In genomic region chr6:90113389-90113788, GRCh38 we compare ENCODE assay signal across 2 cellular contexts.
TF ChIP-seq lines count a peak whose summit lies in the region.

No MANE protein-coding gene starts in this region.

TF ChIP-seq in SK-N-SH treated with all-trans-retinoic acid at 6 μM for 48 hours, 23 proteins besides CTCF, POLR2A, EP300 and RAD21 (continued from another document):
- TF ChIP-seq PATZ1 (CRISPR knock-in tag; IDR thresholded peaks at IDR 0.05; ENCODE audit: borderline replicate concordance) (no peak), ZNF8 (CRISPR knock-in tag; IDR thresholded peaks at IDR 0.05) (peak; percentile 99), SNAI2 (CRISPR knock-in tag; IDR thresholded peaks at IDR 0.05) (no peak)

TF ChIP-seq in SK-N-SH, 30 proteins besides CTCF, POLR2A, EP300 and RAD21 (continued from another document):
- TF ChIP-seq SMC3 (IDR thresholded peaks at IDR 0.05; ENCODE audit: low read depth, low read length) (no peak), REST (IDR thresholded peaks at IDR 0.05; ENCODE audit: low read depth, low read length) (no peak), TEAD4 (IDR thresholded peaks at IDR 0.05; ENCODE audit: borderline replicate concordance, insufficient read depth) (no peak), GABPA (IDR thresholded peaks at IDR 0.05; ENCODE audit: low read depth) (no peak), GATA2 (CRISPR knock-in tag; IDR thresholded peaks at IDR 0.05) (no peak), RFX5 (IDR thresholded peaks at IDR 0.05; ENCODE audit: low read length) (no peak), EZH2phosphoT487 (IDR thresholded peaks at IDR 0.05; ENCODE audit: borderline replicate concordance, low read depth) (no peak), RXRA (IDR thresholded peaks at IDR 0.05; ENCODE audit: borderline replicate concordance, low read depth) (no peak), ELF1 (IDR thresholded peaks at IDR 0.05) (no peak), ZBTB33 (IDR thresholded peaks at IDR 0.05; ENCODE audit: borderline replicate concordance, low read depth) (no peak), FOXJ3 (CRISPR knock-in tag; IDR thresholded peaks at IDR 0.05) (no peak)
TF ChIP-seq in SK-N-SH: peak in this region for 0.
